8 cellular contexts compared by ENCODE assay signal in genomic region chr18:74196220-74197119, GRCh38. TPM values are rescaled to one million over a fixed set of nuclear protein-coding genes. Genes with fewer than 3 reads are reported as not detected.
DNase-seq lines count a peak whose midpoint lies in the region; ATAC-seq, FAIRE-seq and TF ChIP-seq lines count a peak whose summit lies in the region.

No MANE protein-coding gene starts in this region.

- no peak for TF ChIP-seq POLR2A in K562 (conservative IDR thresholded peaks at IDR 0.05)
- TF ChIP-seq POLR2A in spleen (IDR thresholded peaks at IDR 0.05) = no peak

- H3K4me3 ChIP-seq in K562 (no peak overlapping the region), iPS DF 6.9 (ENCODE audit: low read length) (no peak overlapping the region), spleen (peak overlapping the region in 4 of 8 donors; percentile 17 to 60 (median 20))

- H3K27me3 ChIP-seq in K562 (ENCODE audit: control insufficient read depth in 2 of 2, insufficient read depth in 2 of 2, low read length in 2 of 2) (peaks cover 0 to 11% of the 10 kb centered on the region in 2 experiments; a peak in 2 of 5 replicates), iPS DF 6.9 (ENCODE audit: control insufficient read depth, insufficient read depth, low read length) (no peaks in the 10 kb centered on the region), spleen (replicated peaks in 1 of 7) (peaks cover 0 to 7% (median 0%) of the 10 kb centered on the region in 7 donors)

- peaks cover 0 to 4% (median 3%) of the 10 kb centered on the region in 3 donors for H3K4me1 Mint-ChIP-seq in T-cell

- no peaks in the 10 kb centered on the region for H3K79me2 ChIP-seq in K562 (ENCODE audit: control insufficient read depth, insufficient read depth, low read length)

- TF ChIP-seq CTCF in K562 (IDR thresholded peaks at IDR 0.05 in 2 of 3, conservative IDR thresholded peaks at IDR 0.05 in 1 of 3; ENCODE audit: insufficient read depth in 2 of 3, low read depth in 1 of 3, low read length in 3 of 3) (peak; percentile 68 to 76 (median 72)), spleen (IDR thresholded peaks at IDR 0.05 in 8 of 11, conservative IDR thresholded peaks at IDR 0.05 in 3 of 11) (peak; percentile 82 to 95 (median 92))

- WGBS in K562 (ENCODE audit: insufficient coverage, low coverage, missing lambda C conversion rate) = 2% methylated on average over 7 of the region's 9 CpGs
- WGBS in iPS DF 6.9 (ENCODE audit: insufficient coverage, insufficient read length) = no CpG with 5 or more reads among the region's 9 CpGs
- 5 to 7% (median 5%) methylated on average over 9 of the region's 9 CpGs for WGBS in spleen, 5 donors

- H3K9me3 Mint-ChIP-seq in T-cell = no peaks in the 10 kb centered on the region

- H3K4me2 ChIP-seq in K562 (ENCODE audit: insufficient read depth, low read length) = peak overlapping the region; percentile 80

- H3K9me1 ChIP-seq in K562 (ENCODE audit: control insufficient read depth, insufficient read depth, low read length) = no peaks in the 10 kb centered on the region

- no peaks in the 10 kb centered on the region for H3K9me3 ChIP-seq in K562 (replicated peaks; ENCODE audit: control insufficient read depth, insufficient read depth, low read depth, low read length)
- no peaks in the 10 kb centered on the region for H3K9me3 ChIP-seq in iPS DF 6.9 (ENCODE audit: control insufficient read depth, insufficient read depth, low read length)
- no peaks in the 10 kb centered on the region for H3K9me3 ChIP-seq in spleen

- H3K4me1 ChIP-seq in K562 (replicated peaks in 1 of 2; ENCODE audit: control insufficient read depth in 2 of 2, insufficient read depth in 2 of 2, low read length in 2 of 2) (no peaks in the 10 kb centered on the region; a peak in 2 of 5 replicates), iPS DF 6.9 (ENCODE audit: control insufficient read depth, insufficient read depth, low read length) (peaks cover 5% of the 10 kb centered on the region), spleen (peaks cover 0 to 20% (median 5%) of the 10 kb centered on the region in 6 donors)

- H3K4me3 Mint-ChIP-seq in T-cell = peak overlapping the region; percentile 60 to 75 (median 67)

- BruUV-seq in K562 (replicated peaks; lab: Mats Ljungman, UMichigan) = no TSS peak

- intact Hi-C loops in K562 (cut with micrococcal nuclease) (loop anchor here (1.0 to 5.0 kb wide), 4 partner anchors 46 to 356 kb away; no protein-coding TSS in a partner anchor), spleen (cut with DNase I; ENCODE audit: low total_unique reads) (loop anchor here (5.0 kb wide), 2 partner anchors 146 to 356 kb away; no protein-coding TSS in a partner anchor)

- H3K27ac Mint-ChIP-seq in T-cell = peak overlapping the region; percentile 63 to 82

- peak overlapping the region; percentile 85 for H2AFZ ChIP-seq in K562 (ENCODE audit: low read depth, low read length)

- in situ Hi-C loops in K562 (cut with MboI) = loop anchor here (5.0 kb wide), 1 partner anchor 146 kb away; no protein-coding TSS in a partner anchor

- H3K36me3 ChIP-seq in K562 (ENCODE audit: control insufficient read depth, insufficient read depth, low read length) (no peaks in the 10 kb centered on the region), iPS DF 6.9 (ENCODE audit: control insufficient read depth, insufficient read depth, low read length) (no peaks in the 10 kb centered on the region), spleen (no peaks in the 10 kb centered on the region)

- POLR2A ChIA-PET in T-cell (lab: Charles Lee) = no interaction called here
- POLR2A ChIA-PET in K562 (lab: Yijun Ruan, JAX) = no interaction called here

- ATAC-seq in HG02840 (IDR thresholded peaks at IDR 0.05; ENCODE audit: low FRiP score, unreplicated experiment) (peak; percentile 82), T-cell (replicated peaks in 1 of 4) (peak; percentile 87 to 95 (median 90)), K562 (peak; percentile 91)

- TF ChIP-seq RAD21 in K562 (CRISPR knock-in tag; conservative IDR thresholded peaks at IDR 0.05 in 1 of 2, IDR thresholded peaks at IDR 0.05 in 1 of 2) = peak; percentile 75 to 85

- H3K9ac ChIP-seq in K562 (ENCODE audit: insufficient read depth in 1 of 2, low read depth in 2 of 2, low read length in 2 of 2) = no peak overlapping the region

- peak; percentile 14 to 19 for DNase-seq in activated CD8-positive, alpha-beta memory T cell treated with anti-CD3 and anti-CD28 coated beads for 1 hour (ENCODE audit: extremely low read depth in 1 of 2, low read depth in 1 of 2)
- DNase-seq in activated CD8-positive, alpha-beta memory T cell treated with anti-CD3 and anti-CD28 coated beads, Interleukin-2, amount 50 U/mL, for 48 hours = no peak
- DNase-seq in NCI-H1105 (lab: John Stamatoyannopoulos, UW) = peak; percentile 50
- peak; percentile 13 to 59 (median 40) for DNase-seq in T-cell
- DNase-seq in K562 (ENCODE audit: extremely low read depth in 1 of 4, low spot score in 3 of 4) = peak; percentile 65 to 70 (median 68)
- DNase-seq in iPS DF 6.9 (ENCODE audit: low read depth, low spot score) = peak; percentile 45
- DNase-seq in spleen = no peak

- peak; percentile 86 for FAIRE-seq in K562 (lab: Jason Lieb, UNC)

- no peaks in the 10 kb centered on the region for H3K36me3 Mint-ChIP-seq in T-cell

- TF ChIP-seq EP300 in K562 (IDR thresholded peaks at IDR 0.05; ENCODE audit: low read length) = no peak

- H3K27me3 Mint-ChIP-seq in T-cell = peaks cover 6 to 8% of the 10 kb centered on the region in 2 donors

- no peaks in the 10 kb centered on the region for H4K20me1 ChIP-seq in K562 (replicated peaks; ENCODE audit: control insufficient read depth, insufficient read depth, low read length)

- no peak overlapping the region for H3K27ac ChIP-seq in K562 (ENCODE audit: extremely low read depth, low read depth, low read length)
- no peak overlapping the region for H3K27ac ChIP-seq in iPS DF 6.9 (ENCODE audit: low read length)
- H3K27ac ChIP-seq in spleen = peak overlapping the region in 4 of 8 donors; percentile 21 to 71 (median 41)

- CTCF ChIA-PET in T-cell (lab: Charles Lee) (interaction anchor here (0.6 to 3.0 kb wide), 14 partner anchors 9 to 1170 kb away, joined by 3 to 20 read pairs (median 5); no protein-coding TSS in a partner anchor), K562 (lab: Yijun Ruan, JAX; ENCODE audit: low intra/inter-chr PET ratio) (interaction anchor here (0.7 to 3.5 kb wide), 3 partner anchors 134 to 146 kb away, joined by 5 to 36 read pairs (median 8); no protein-coding TSS in a partner anchor)

TF ChIP-seq in K562, 482 proteins besides CTCF, POLR2A, EP300 and RAD21 (continues in another document):
- TF ChIP-seq ZNF75A (CRISPR knock-in tag; IDR thresholded peaks at IDR 0.05) (no peak), ZBTB7A (IDR thresholded peaks at IDR 0.05; ENCODE audit: borderline replicate concordance, control insufficient read depth, low read depth, low read length) (no peak)
- TF ChIP-seq, protein P1, sequence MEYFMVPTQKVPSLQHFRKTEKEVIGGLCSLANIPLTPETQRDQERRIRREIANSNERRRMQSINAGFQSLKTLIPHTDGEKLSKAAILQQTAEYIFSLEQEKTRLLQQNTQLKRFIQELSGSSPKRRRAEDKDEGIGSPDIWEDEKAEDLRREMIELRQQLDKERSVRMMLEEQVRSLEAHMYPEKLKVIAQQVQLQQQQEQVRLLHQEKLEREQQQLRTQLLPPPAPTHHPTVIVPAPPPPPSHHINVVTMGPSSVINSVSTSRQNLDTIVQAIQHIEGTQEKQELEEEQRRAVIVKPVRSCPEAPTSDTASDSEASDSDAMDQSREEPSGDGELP (CRISPR knock-in tag; IDR thresholded peaks at IDR 0.05; ENCODE audit: borderline replicate concordance) = no peak

RNA-seq across cellular contexts. Expression of gene TIMM21, which starts 48.1 kb away (rescaled TPM):
- 10 to 100 TPM; 14.6 to 20.9 (median 18.6) TPM for total RNA-seq in T-cell
- total RNA-seq in K562 (2011; cell fraction: chromatin; rRNA removed; ENCODE audit: low replicate concordance) = 57.0 and 80.6 TPM in 2 replicates
- total RNA-seq in K562 (2011; cell fraction: nucleolus; rRNA removed) = 44.4 and 51.5 TPM in 2 replicates
- 66.5 and 69.2 TPM in 2 replicates for total RNA-seq in K562 (2011; cell fraction: nucleoplasm; rRNA removed)
- total RNA-seq in K562 (2014; rRNA removed) = 90.7 and 94.0 TPM in 2 replicates
- 56.2 and 67.4 TPM in 2 replicates for total RNA-seq in K562 (2014; rRNA removed; fragmentation: Illumina TruSeq; extraction: Trizol)
- total RNA-seq in K562 (2015; rRNA removed; fragmentation: Illumina TruSeq; extraction: Trizol) = 60.4 and 66.1 TPM in 2 replicates
- total RNA-seq in K562 (2021) = 54.7 and 64.6 TPM in 2 replicates
- 56.8 and 75.7 TPM in 2 replicates for polyA plus RNA-seq in K562 (2011; rRNA removed)
- polyA plus RNA-seq in K562 (2011; cell fraction: cytosol; rRNA removed) = 33.1 and 51.2 TPM in 2 replicates
- 62.3 and 82.0 TPM in 2 replicates for polyA plus RNA-seq in K562 (2011; cell fraction: nucleus; rRNA removed)
- polyA plus RNA-seq in K562 (2012) = 32.8 and 87.1 TPM in 2 replicates
- polyA plus RNA-seq in K562 (2014; fragmentation: Illumina TruSeq; extraction: Trizol) = 83.3 and 84.8 TPM in 2 replicates
- 100 to 1,000 TPM; 187 to 229 TPM for polyA plus RNA-seq in K562 (2014; fragmentation: Nextera tagmentation; extraction: Ambion mirVana)
- 114 and 154 TPM in 2 replicates for polyA plus RNA-seq in K562 (2014; rRNA removed)
- polyA minus RNA-seq in K562 (2011; rRNA and poly(A)+ RNA removed) = 58.6 and 78.6 TPM in 2 replicates
- polyA minus RNA-seq in K562 (2011; cell fraction: cytosol; rRNA and poly(A)+ RNA removed) = 20.8 and 22.0 TPM in 2 replicates
- 22.3 and 50.8 TPM in 2 replicates for polyA minus RNA-seq in K562 (2011; cell fraction: nucleus; rRNA and poly(A)+ RNA removed)
- total RNA-seq in spleen = 10 to 100 TPM; 21.7 to 34.7 (median 24.9) TPM
- polyA plus RNA-seq in spleen = 10 to 100 TPM; 13.5 to 17.9 (median 16.8) TPM

RNA-seq across cellular contexts. Expression of gene FBXO15, which starts 48.8 kb away (rescaled TPM):
- total RNA-seq in T-cell = 1 to 10 TPM; 1.3 to 2.3 (median 2.2) TPM
- total RNA-seq in K562 (2011; cell fraction: chromatin; rRNA removed; ENCODE audit: low replicate concordance) = 0.26 TPM in 1 of 2 replicates, not detected in the other
- total RNA-seq in K562 (2011; cell fraction: nucleolus; rRNA removed) = not detected in 2 replicates
- total RNA-seq in K562 (2011; cell fraction: nucleoplasm; rRNA removed) = 0.99 TPM in 1 of 2 replicates, not detected in the other
- total RNA-seq in K562 (2014; rRNA removed) = 0.24 TPM in 1 of 2 replicates, not detected in the other
- 0.16 and 0.36 TPM in 2 replicates for total RNA-seq in K562 (2014; rRNA removed; fragmentation: Illumina TruSeq; extraction: Trizol)
- total RNA-seq in K562 (2015; rRNA removed; fragmentation: Illumina TruSeq; extraction: Trizol) = 0.26 and 0.43 TPM in 2 replicates
- total RNA-seq in K562 (2021) = 0.29 and 0.58 TPM in 2 replicates
- polyA plus RNA-seq in K562 (2011; rRNA removed) = 0.23 and 0.25 TPM in 2 replicates
- polyA plus RNA-seq in K562 (2011; cell fraction: cytosol; rRNA removed) = 0.21 TPM in 1 of 2 replicates, not detected in the other
- polyA plus RNA-seq in K562 (2011; cell fraction: nucleus; rRNA removed) = 0.31 and 0.40 TPM in 2 replicates
- 0.22 and 0.26 TPM in 2 replicates for polyA plus RNA-seq in K562 (2012)
- 0.07 and 0.48 TPM in 2 replicates for polyA plus RNA-seq in K562 (2014; fragmentation: Illumina TruSeq; extraction: Trizol)
- polyA plus RNA-seq in K562 (2014; fragmentation: Nextera tagmentation; extraction: Ambion mirVana) = under 1 TPM; 0.15 to 0.35 TPM
- polyA plus RNA-seq in K562 (2014; rRNA removed) = 0.08 and 0.11 TPM in 2 replicates
- polyA minus RNA-seq in K562 (2011; rRNA and poly(A)+ RNA removed) = 0.57 and 0.60 TPM in 2 replicates
- not detected in 2 replicates for polyA minus RNA-seq in K562 (2011; cell fraction: cytosol; rRNA and poly(A)+ RNA removed)
- polyA minus RNA-seq in K562 (2011; cell fraction: nucleus; rRNA and poly(A)+ RNA removed) = 0.13 and 0.44 TPM in 2 replicates
- 1 to 10 TPM in 2 of 7 donors, under 1 TPM in 5; 0.28 to 1.3 (median 0.77) TPM for total RNA-seq in spleen
- 1 to 10 TPM; 2.5 to 3.5 (median 3.3) TPM for polyA plus RNA-seq in spleen

Comparison
In these comparisons a context has a peak if more than half of its experiments do, and no peak if none do; other contexts are left out.
1. DNase-seq: peak in activated CD8-positive, alpha-beta memory T cell treated with anti-CD3 and anti-CD28 coated beads for 1 hour (2 of 2), NCI-H1105 (single experiment), T-cell (34 of 34), K562 (4 of 4) and iPS DF 6.9 (single experiment); none in activated CD8-positive, alpha-beta memory T cell treated with anti-CD3 and anti-CD28 coated beads, Interleukin-2, amount 50 U/mL, for 48 hours (single experiment) and spleen (single experiment).
2. Peak in every context shown above with its lines, with median percentiles within 50 percentile points of each other: ATAC-seq.